ENCODE assay signal across 20 cellular contexts in genomic region chr9:104842698-104843097, GRCh38.
"Had no signal": no experiment of that assay in that cellular context is flagged by ENCODE, and none has a peak within 500 bp of the region (broad histone marks: within the 10 kb centered on the region; RNA-seq: fewer than 3 reads in every experiment).

No MANE protein-coding gene starts in this region.

- ATAC-seq: esophagus mucosa; gastroesophageal sphincter; heart left ventricle; left ventricle myocardium superior; natural killer cell; stimulated activated naive B cell treated with anti-CD40 and anti-IgM and Interleukin-4, amounts not matched to agents 10 μg/mL and 1 μg/mL and 100 μg/mL, for 72 hours had no signal

- H3K9me3 Mint-ChIP-seq: activated naive CD8-positive, alpha-beta T cell treated with anti-CD3 and anti-CD28 coated beads, Interleukin-2, amount 10 ng/mL, durations not matched to agents 7 days and 5 days; activated T-helper 1 cell treated with anti-CD3 and anti-CD28 coated beads, Interleukin-12 subunit alpha, Interleukin-12 subunit beta, Interleukin-2, Interleukin-4 antibody, amounts not matched to agents 30 ng/mL and 10 ng/mL and 1 ng/mL, durations not matched to agents 14 hours and 24 hours and 36 hours; natural killer cell; stimulated activated naive B cell treated with anti-CD40 and anti-IgM and Interleukin-4, amounts not matched to agents 10 μg/mL and 1 μg/mL and 100 μg/mL, for 72 hours had no signal

- H3K4me3 ChIP-seq: colonic mucosa, gastroesophageal sphincter, heart left ventricle, spleen had no signal

- H3K4me3 Mint-ChIP-seq: activated naive CD8-positive, alpha-beta T cell treated with anti-CD3 and anti-CD28 coated beads, Interleukin-2, amount 10 ng/mL, durations not matched to agents 7 days and 5 days; activated T-helper 1 cell treated with anti-CD3 and anti-CD28 coated beads, Interleukin-12 subunit alpha, Interleukin-12 subunit beta, Interleukin-2, Interleukin-4 antibody, amounts not matched to agents 30 ng/mL and 10 ng/mL and 1 ng/mL, durations not matched to agents 14 hours and 24 hours and 36 hours; natural killer cell; stimulated activated naive B cell treated with anti-CD40 and anti-IgM and Interleukin-4, amounts not matched to agents 10 μg/mL and 1 μg/mL and 100 μg/mL, for 72 hours had no signal

- H3K36me3 Mint-ChIP-seq: activated naive CD8-positive, alpha-beta T cell treated with anti-CD3 and anti-CD28 coated beads, Interleukin-2, amount 10 ng/mL, durations not matched to agents 7 days and 5 days; natural killer cell had no signal

- DNase-seq: activated CD4-positive, alpha-beta T cell treated with anti-CD3 and anti-CD28 coated beads for 1 hour; activated CD8-positive, alpha-beta memory T cell treated with anti-CD3 and anti-CD28 coated beads for 24 hours; activated naive CD8-positive, alpha-beta T cell treated with anti-CD3 and anti-CD28 coated beads, Interleukin-2, amount 10 ng/mL, durations not matched to agents 7 days and 5 days; amygdala; brain microvascular endothelial cell; central memory CD4-positive, alpha-beta T cell; colonic mucosa; heart left ventricle; kidney glomerular epithelial cell; left ventricle myocardium superior; natural killer cell; spleen; stimulated activated CD4-positive, alpha-beta T cell treated with anti-CD3 and anti-CD28 coated beads, Interleukin-4, amount 100 ng/mL, for 4 hours; stimulated activated naive B cell treated with anti-CD40 and anti-IgM and Interleukin-4, amounts not matched to agents 10 μg/mL and 1 μg/mL and 100 μg/mL, for 72 hours; T-helper 1 cell; T-helper 9 cell had no signal

- H3K4me1 Mint-ChIP-seq: activated naive CD8-positive, alpha-beta T cell treated with anti-CD3 and anti-CD28 coated beads, Interleukin-2, amount 10 ng/mL, durations not matched to agents 7 days and 5 days; natural killer cell had no signal

- H3K9me3 ChIP-seq: colonic mucosa, gastroesophageal sphincter, heart left ventricle, spleen had no signal

- H3K36me3 ChIP-seq: colonic mucosa had no signal

- H3K27ac Mint-ChIP-seq: activated naive CD8-positive, alpha-beta T cell treated with anti-CD3 and anti-CD28 coated beads, Interleukin-2, amount 10 ng/mL, durations not matched to agents 7 days and 5 days; activated T-helper 1 cell treated with anti-CD3 and anti-CD28 coated beads, Interleukin-12 subunit alpha, Interleukin-12 subunit beta, Interleukin-2, Interleukin-4 antibody, amounts not matched to agents 30 ng/mL and 10 ng/mL and 1 ng/mL, durations not matched to agents 14 hours and 24 hours and 36 hours; natural killer cell; stimulated activated naive B cell treated with anti-CD40 and anti-IgM and Interleukin-4, amounts not matched to agents 10 μg/mL and 1 μg/mL and 100 μg/mL, for 72 hours had no signal

- H3K27ac ChIP-seq: brain microvascular endothelial cell, colonic mucosa, gastroesophageal sphincter, heart left ventricle, spleen had no signal

- H3K4me1 ChIP-seq: colonic mucosa, heart left ventricle, spleen had no signal

- H3K27me3 Mint-ChIP-seq: stimulated activated naive B cell treated with anti-CD40 and anti-IgM and Interleukin-4, amounts not matched to agents 10 μg/mL and 1 μg/mL and 100 μg/mL, for 72 hours had no signal

- FAIRE-seq: endometrium had no signal

- H3K27me3 ChIP-seq: brain microvascular endothelial cell, colonic mucosa, gastroesophageal sphincter, heart left ventricle, spleen had no signal
